Comparison of ENCODE assay signal across 2 cellular contexts in genomic region chr6:19663479-19663878, GRCh38.
TF ChIP-seq lines count a peak whose summit lies in the region.

No MANE protein-coding gene starts in this region.

TF ChIP-seq in H1, 55 proteins besides CTCF, POLR2A, EP300 and RAD21:
- TF ChIP-seq POLR2AphosphoS5 (IDR thresholded peaks at IDR 0.05; ENCODE audit: low read depth, low read length) (no peak), SP1 (IDR thresholded peaks at IDR 0.05; ENCODE audit: low read depth, low read length) (0 out of 2 replicates have a peak, but pooled peaks have one; percentile 16), POU5F1 (IDR thresholded peaks at IDR 0.05; ENCODE audit: low read depth, low read length) (peak; percentile 74; the same call in 1 of the 2 replicates)
TF ChIP-seq in H1: peak in this region for 2.

TF ChIP-seq in neural cell, 6 proteins besides CTCF, POLR2A, EP300 and RAD21:
- TF ChIP-seq MXI1 (conservative IDR thresholded peaks at IDR 0.05; ENCODE audit: poor library complexity, severe bottlenecking) = no peak
- TF ChIP-seq REST (IDR thresholded peaks at IDR 0.05; ENCODE audit: borderline replicate concordance) = no peak
- no peak for TF ChIP-seq POLR2AphosphoS5 (IDR thresholded peaks at IDR 0.05)
- TF ChIP-seq EZH2 (IDR thresholded peaks at IDR 0.05; ENCODE audit: borderline replicate concordance, insufficient read depth, low read length, poor library complexity, severe bottlenecking) = no peak
- no peak for TF ChIP-seq TAF1 (IDR thresholded peaks at IDR 0.05; ENCODE audit: low read depth)
- TF ChIP-seq SMC3 (conservative IDR thresholded peaks at IDR 0.05; ENCODE audit: poor library complexity) = no peak
